In genomic region chr5:14231156-14231555, GRCh38 we compare ENCODE assay signal across 5 cellular contexts.
"Had no signal": no experiment of that assay in that cellular context is flagged by ENCODE, and none has a peak within 500 bp of the region (broad histone marks: within the 10 kb centered on the region; RNA-seq: fewer than 3 reads in every experiment).

No MANE protein-coding gene starts in this region.

- H3K9me3 ChIP-seq: ascending aorta had no signal

- H3K9ac ChIP-seq: parathyroid adenoma had no signal

- H2AFZ ChIP-seq: parathyroid adenoma had no signal

- H3K4me3 ChIP-seq: ascending aorta had no signal

- H3K27ac Mint-ChIP-seq: activated CD4-positive, alpha-beta memory T cell treated with anti-CD3 and anti-CD28 coated beads, Interleukin-2, amount 10 ng/mL, durations not matched to agents 7 days and 5 days had no signal

- H3K27me3 ChIP-seq: ascending aorta had no signal

- H3K4me1 ChIP-seq: parathyroid adenoma had no signal

- H3K4me3 Mint-ChIP-seq: activated CD4-positive, alpha-beta memory T cell treated with anti-CD3 and anti-CD28 coated beads, Interleukin-2, amount 10 ng/mL, durations not matched to agents 7 days and 5 days had no signal

- H3K36me3 ChIP-seq: ascending aorta had no signal

- H3K27ac ChIP-seq: ascending aorta, parathyroid adenoma had no signal

- H3K4me1 Mint-ChIP-seq: activated CD4-positive, alpha-beta memory T cell treated with anti-CD3 and anti-CD28 coated beads, Interleukin-2, amount 10 ng/mL, durations not matched to agents 7 days and 5 days had no signal

- DNase-seq: activated CD4-positive, alpha-beta memory T cell treated with anti-CD3 and anti-CD28 coated beads, Interleukin-2, amount 10 ng/mL, durations not matched to agents 7 days and 5 days; activated T-cell treated with anti-CD3 and anti-CD28 coated beads, Interleukin-2, amount 50 U/mL, for 48 hours; T1000 had no signal

- H3K9me3 Mint-ChIP-seq: activated CD4-positive, alpha-beta memory T cell treated with anti-CD3 and anti-CD28 coated beads, Interleukin-2, amount 10 ng/mL, durations not matched to agents 7 days and 5 days had no signal
